In genomic region chr15:70088887-70089691, GRCh38 we compare ENCODE assay signal across 12 cellular contexts. TPM values are rescaled to one million over a fixed set of nuclear protein-coding genes. Genes with fewer than 3 reads are reported as not detected.
A peak's percentile ranks its signal among the peaks of the same experiment; 100 is the strongest.
DNase-seq lines count a peak whose midpoint lies in the region; ATAC-seq and TF ChIP-seq lines count a peak whose summit lies in the region.
"Had no signal": no experiment of that assay in that cellular context is flagged by ENCODE, and none has a peak within 500 bp of the region (broad histone marks: within the 10 kb centered on the region; RNA-seq: fewer than 3 reads in every experiment).

No MANE protein-coding gene starts in this region.

- H3K9ac ChIP-seq in GM23248 (peak overlapping the region; percentile 66), adipocyte (ENCODE audit: low read length) (peak overlapping the region; percentile 50)

- H4K20me1 ChIP-seq in GM23248 (ENCODE audit: insufficient read depth): peaks cover 4% of the 10 kb centered on the region

- no peak for TF ChIP-seq CTCF in left ventricle myocardium inferior (IDR thresholded peaks at IDR 0.05; ENCODE audit: borderline replicate concordance)
- TF ChIP-seq CTCF in gastrocnemius medialis (IDR thresholded peaks at IDR 0.05 in 4 of 5, conservative IDR thresholded peaks at IDR 0.05 in 1 of 5): no peak

- peaks cover 22% of the 10 kb centered on the region for H3F3A ChIP-seq in GM23248 (ENCODE audit: insufficient read depth)

- H3K4me2 ChIP-seq in GM23248 (ENCODE audit: unreplicated experiment): peak overlapping the region; percentile 68

- no peaks in the 10 kb centered on the region for H3K27me3 ChIP-seq in GM23248 (replicated peaks; ENCODE audit: insufficient read depth)
- no peaks in the 10 kb centered on the region for H3K27me3 ChIP-seq in adipocyte (replicated peaks; ENCODE audit: control insufficient read depth, insufficient read depth, low read length)
- peaks cover 16% of the 10 kb centered on the region for H3K27me3 ChIP-seq in left ventricle myocardium inferior (ENCODE audit: low read depth)
- H3K27me3 ChIP-seq in gastrocnemius medialis: no peaks in the 10 kb centered on the region
- H3K27me3 ChIP-seq in naive thymus-derived CD4-positive, alpha-beta T cell (ENCODE audit: control insufficient read depth in 2 of 2, insufficient read depth in 2 of 2, low read length in 2 of 2): no peaks in the 10 kb centered on the region

- WGBS in GM23248 (ENCODE audit: low coverage in 1 of 2, low lambda C conversion rate in 2 of 2, missing lambda C conversion rate in 2 of 2), 2 experiments: 13 to 14% methylated on average over 23 of the region's 23 CpGs

- H3K9me3 ChIP-seq in GM23248 (ENCODE audit: low read depth): no peaks in the 10 kb centered on the region
- no peaks in the 10 kb centered on the region for H3K9me3 ChIP-seq in adipocyte (ENCODE audit: control insufficient read depth, low read length)
- no peaks in the 10 kb centered on the region for H3K9me3 ChIP-seq in left ventricle myocardium inferior (replicated peaks)
- no peaks in the 10 kb centered on the region for H3K9me3 ChIP-seq in gastrocnemius medialis
- H3K9me3 ChIP-seq in naive thymus-derived CD4-positive, alpha-beta T cell (ENCODE audit: control insufficient read depth in 2 of 3, low read length in 3 of 3): no peaks in the 10 kb centered on the region

- CTCF ChIA-PET in naive thymus-derived CD4-positive, alpha-beta T cell (lab: Charles Lee): interaction anchor here (1.1 kb wide), 1 partner anchor 10 kb away, joined by 4 read pairs; no protein-coding TSS in a partner anchor

- intact Hi-C loops in left ventricle myocardium inferior (cut with micrococcal nuclease): no loop called here
- intact Hi-C loops in gastrocnemius medialis (cut with DNase I; ENCODE audit: low total_unique reads): no loop called here
- intact Hi-C loops in naive thymus-derived CD4-positive, alpha-beta T cell (cut with micrococcal nuclease): no loop called here

- H3K27ac Mint-ChIP-seq in naive thymus-derived CD4-positive, alpha-beta T cell: peak overlapping the region in 3 of 9 donors; percentile 25 to 47 (median 32)
- H3K27ac Mint-ChIP-seq: activated T-helper 1 cell treated with anti-CD3 and anti-CD28 coated beads, Interleukin-12 subunit alpha, Interleukin-12 subunit beta, Interleukin-2, Interleukin-4 antibody, amounts not matched to agents 30 ng/mL and 10 ng/mL and 1 ng/mL, durations not matched to agents 14 hours and 24 hours and 36 hours had no signal

- in situ Hi-C loops in GM23248 (cut with MboI) (loop anchor here (10.0 kb wide), 1 partner anchor 364 kb away; no protein-coding TSS in a partner anchor), gastrocnemius medialis (cut with MboI; ENCODE audit: low sequenced_read_pairs in 4 of 4) (loop anchor here in 1 of 4 donors (25.0 kb wide), 2 partner anchors 98 to 398 kb away; no protein-coding TSS in a partner anchor)

- H3K9me3 Mint-ChIP-seq in naive thymus-derived CD4-positive, alpha-beta T cell: no peaks in the 10 kb centered on the region
- H3K9me3 Mint-ChIP-seq: activated T-helper 1 cell treated with anti-CD3 and anti-CD28 coated beads, Interleukin-12 subunit alpha, Interleukin-12 subunit beta, Interleukin-2, Interleukin-4 antibody, amounts not matched to agents 30 ng/mL and 10 ng/mL and 1 ng/mL, durations not matched to agents 14 hours and 24 hours and 36 hours had no signal

- no peaks in the 10 kb centered on the region for H3K27me3 Mint-ChIP-seq in naive thymus-derived CD4-positive, alpha-beta T cell

- ATAC-seq in gastrocnemius medialis: peak; percentile 82 to 94
- ATAC-seq in HG03521 (IDR thresholded peaks at IDR 0.05; ENCODE audit: unreplicated experiment): no peak
- ATAC-seq in naive thymus-derived CD4-positive, alpha-beta T cell: no peak
- ATAC-seq in HG02973 (IDR thresholded peaks at IDR 0.05; ENCODE audit: unreplicated experiment): no peak
- ATAC-seq: left lobe of liver had no signal

- H3K4me3 Mint-ChIP-seq in naive thymus-derived CD4-positive, alpha-beta T cell: peak overlapping the region in 1 of 10 donors; percentile 54
- H3K4me3 Mint-ChIP-seq: activated T-helper 1 cell treated with anti-CD3 and anti-CD28 coated beads, Interleukin-12 subunit alpha, Interleukin-12 subunit beta, Interleukin-2, Interleukin-4 antibody, amounts not matched to agents 30 ng/mL and 10 ng/mL and 1 ng/mL, durations not matched to agents 14 hours and 24 hours and 36 hours had no signal

- peaks cover 27% of the 10 kb centered on the region for H3K4me1 ChIP-seq in GM23248 (ENCODE audit: insufficient read depth)
- peaks cover 50% of the 10 kb centered on the region for H3K4me1 ChIP-seq in adipocyte (ENCODE audit: control insufficient read depth, insufficient read depth, low read length)
- peaks cover 68% of the 10 kb centered on the region for H3K4me1 ChIP-seq in left ventricle myocardium inferior
- H3K4me1 ChIP-seq in gastrocnemius medialis: peaks cover 41 to 45% of the 10 kb centered on the region in 2 donors
- H3K4me1 ChIP-seq in naive thymus-derived CD4-positive, alpha-beta T cell (ENCODE audit: control insufficient read depth in 2 of 2, insufficient read depth in 2 of 2, low read length in 2 of 2): peaks cover 39 to 49% of the 10 kb centered on the region in 2 donors

- DNase-seq in GM23248 (peak; percentile 88), adipocyte (ENCODE audit: low read depth) (no peak), left ventricle myocardium inferior (peak; percentile 55), gastrocnemius medialis (peak; percentile 23 to 59), HK-2 (ENCODE audit: unreplicated experiment) (no peak)
- no peak for DNase-seq in naive thymus-derived CD4-positive, alpha-beta T cell
- DNase-seq: Calu3, MM.1S had no signal

- H3K4me1 Mint-ChIP-seq in naive thymus-derived CD4-positive, alpha-beta T cell: peaks cover 78 to 100% (median 99%) of the 10 kb centered on the region in 7 donors

- POLR2A ChIA-PET in naive thymus-derived CD4-positive, alpha-beta T cell (lab: Charles Lee): no interaction called here

- H3K36me3 ChIP-seq in GM23248 (ENCODE audit: low read depth) (peaks cover 11% of the 10 kb centered on the region; the same call in 1 of the 2 replicates), adipocyte (ENCODE audit: control insufficient read depth, insufficient read depth, low read length, severe bottlenecking) (peaks cover 48% of the 10 kb centered on the region), left ventricle myocardium inferior (peaks cover 11% of the 10 kb centered on the region), gastrocnemius medialis (no peaks in the 10 kb centered on the region)
- peaks cover 0 to 72% (median 8%) of the 10 kb centered on the region in 3 experiments for H3K36me3 ChIP-seq in naive thymus-derived CD4-positive, alpha-beta T cell (ENCODE audit: control insufficient read depth in 2 of 3, insufficient read depth in 3 of 3, low read length in 3 of 3)

- no peaks in the 10 kb centered on the region for H3K9me2 ChIP-seq in GM23248 (ENCODE audit: insufficient read depth)

- peak overlapping the region; percentile 39 for H3K4me3 ChIP-seq in GM23248
- H3K4me3 ChIP-seq in adipocyte (ENCODE audit: low read length): peak overlapping the region; percentile 61
- peak overlapping the region; percentile 41 for H3K4me3 ChIP-seq in left ventricle myocardium inferior
- H3K4me3 ChIP-seq in gastrocnemius medialis: peak overlapping the region in 2 of 4 donors; percentile 3 to 7
- no peak overlapping the region for H3K4me3 ChIP-seq in naive thymus-derived CD4-positive, alpha-beta T cell (ENCODE audit: low read length)

- no peak overlapping the region for H2AFZ ChIP-seq in GM23248

- H3K79me2 ChIP-seq in GM23248 (ENCODE audit: insufficient read depth): peaks cover 92% of the 10 kb centered on the region

- peak; percentile 21 to 27 for TF ChIP-seq POLR2A in gastrocnemius medialis (IDR thresholded peaks at IDR 0.05)

- H3K36me3 Mint-ChIP-seq in naive thymus-derived CD4-positive, alpha-beta T cell: peaks cover 10 to 60% (median 34%) of the 10 kb centered on the region in 5 donors

- H3K27ac ChIP-seq in GM23248 (peak overlapping the region; percentile 81), left ventricle myocardium inferior (replicated peaks) (peak overlapping the region; percentile 48), gastrocnemius medialis (peak overlapping the region; percentile 52 to 71 (median 56))
- H3K27ac ChIP-seq in naive thymus-derived CD4-positive, alpha-beta T cell (ENCODE audit: low read depth, low read length): no peak overlapping the region

RNA-seq across cellular contexts. Expression of gene TLE3, which starts 8.6 kb away (rescaled TPM):
- 25.3 and 37.6 TPM in 2 replicates for total RNA-seq in GM23248 (2014; rRNA removed; shearing (Covaris generic))
- polyA plus RNA-seq in GM23248 (2016; fragmentation: Nextera tagmentation; extraction: Ambion mirVana): 9.8 and 11.7 TPM in 2 replicates
- 17.8 TPM for total RNA-seq in left ventricle myocardium inferior
- 10 to 100 TPM in 2 of 4 donors, 1 to 10 TPM in 2; 4.6 to 35.3 (median 13.3) TPM for total RNA-seq in gastrocnemius medialis
- 100 to 1,000 TPM in 4 of 5 experiments, 10 to 100 TPM in 1; 84.5 to 183 (median 120) TPM for total RNA-seq in naive thymus-derived CD4-positive, alpha-beta T cell
- polyA plus RNA-seq in naive thymus-derived CD4-positive, alpha-beta T cell: 10 to 100 TPM; 15.2 to 41.4 TPM

Comparison
In these comparisons a context has a peak if more than half of its experiments do, and no peak if none do; other contexts are left out.
1. DNase-seq: peak in GM23248 (single experiment), left ventricle myocardium inferior (single experiment) and gastrocnemius medialis (2 of 2); none in adipocyte (single experiment), HK-2 (single experiment) and naive thymus-derived CD4-positive, alpha-beta T cell (0 of 9).
2. ATAC-seq: peak in gastrocnemius medialis (2 of 2); none in HG03521 (single experiment), naive thymus-derived CD4-positive, alpha-beta T cell (single experiment) and HG02973 (single experiment).